13 cellular contexts compared by ENCODE assay signal in genomic region chr3:61574854-61575253, GRCh38. TPM values are rescaled to one million over a fixed set of nuclear protein-coding genes. Genes with fewer than 3 reads are reported as not detected.
DNase-seq lines count a peak whose midpoint lies in the region; ATAC-seq and TF ChIP-seq lines count a peak whose summit lies in the region.
"Had no signal": no experiment of that assay in that cellular context is flagged by ENCODE, and none has a peak within 500 bp of the region (broad histone marks: within the 10 kb centered on the region; RNA-seq: fewer than 3 reads in every experiment).

No MANE protein-coding gene starts in this region.

- H3K9me3 Mint-ChIP-seq in GM23338, result no peaks in the 10 kb centered on the region
- H3K9me3 Mint-ChIP-seq in activated naive CD8-positive, alpha-beta T cell treated with anti-CD3 and anti-CD28 coated beads for 36 hours, result no peaks in the 10 kb centered on the region

- H2AFZ ChIP-seq in GM23338, result no peak overlapping the region

- DNase-seq in GM23338 (ENCODE audit: low spot score) (no peak), RWPE1 (ENCODE audit: low spot score) (no peak), epithelial cell of esophagus (ENCODE audit: low read depth) (peak; percentile 92), smooth muscle cell of the brain vasculature (ENCODE audit: low read depth, low spot score) (peak; percentile 73), NCI-H187 treated with DMSO at 0.1 percent for 48 hours (lab: John Stamatoyannopoulos, UW) (no peak), GM10248 (ENCODE audit: extremely low spot score) (no peak)
- no peak for DNase-seq in activated naive CD8-positive, alpha-beta T cell treated with anti-CD3 and anti-CD28 coated beads for 36 hours
- DNase-seq: foreskin melanocyte; NCI-H2029 treated with DMSO at 0.1 percent for 48 hours; stimulated activated CD4-positive, alpha-beta T cell treated with anti-CD3 and anti-CD28 coated beads, Interleukin-4, amount 100 ng/mL, for 24 hours; testis had no signal

- H3K27me3 ChIP-seq in GM23338 (ENCODE audit: insufficient read depth), result no peaks in the 10 kb centered on the region
- H3K27me3 ChIP-seq: testis had no signal

- H3K9me2 ChIP-seq in GM23338 (ENCODE audit: insufficient read depth), result no peaks in the 10 kb centered on the region

- CTCF ChIA-PET in RWPE1 (lab: Yijun Ruan, JAX), result no interaction called here
- CTCF ChIA-PET in GM10248 (lab: Yijun Ruan, JAX), result no interaction called here

- peaks cover 31% of the 10 kb centered on the region for H3K36me3 Mint-ChIP-seq in GM23338 (ENCODE audit: low read depth)
- H3K36me3 Mint-ChIP-seq in activated naive CD8-positive, alpha-beta T cell treated with anti-CD3 and anti-CD28 coated beads for 36 hours, result no peaks in the 10 kb centered on the region

- H3K27ac Mint-ChIP-seq in GM23338, result peak overlapping the region; percentile 38
- H3K27ac Mint-ChIP-seq in activated naive CD8-positive, alpha-beta T cell treated with anti-CD3 and anti-CD28 coated beads for 36 hours, result no peak overlapping the region

- peaks cover 84% of the 10 kb centered on the region for H3K4me1 ChIP-seq in GM23338 (ENCODE audit: insufficient read depth)

- peaks cover 7% of the 10 kb centered on the region for H3K27me3 Mint-ChIP-seq in GM23338 (ENCODE audit: insufficient read depth, low read depth, poor library complexity)
- peaks cover 16% of the 10 kb centered on the region for H3K27me3 Mint-ChIP-seq in activated naive CD8-positive, alpha-beta T cell treated with anti-CD3 and anti-CD28 coated beads for 36 hours

- peaks cover 100% of the 10 kb centered on the region for H3K79me2 ChIP-seq in GM23338 (replicated peaks; ENCODE audit: insufficient read depth)

- H3F3A ChIP-seq in GM23338 (replicated peaks; ENCODE audit: low read depth), result no peaks in the 10 kb centered on the region

- no peaks in the 10 kb centered on the region for H3K36me3 ChIP-seq in GM23338 (ENCODE audit: insufficient read depth)

- H3K27ac ChIP-seq in GM23338 (ENCODE audit: low read depth) (no peak overlapping the region), RWPE1 (peak overlapping the region; percentile 80)
- H3K27ac ChIP-seq: HL-60, testis had no signal

- POLR2A ChIA-PET in RWPE1 (lab: Yijun Ruan, JAX; ENCODE audit: low non-redundant PET) (no interaction called here), GM10248 (lab: Yijun Ruan, JAX) (no interaction called here)

- TF ChIP-seq CTCF in GM23338 (conservative IDR thresholded peaks at IDR 0.05; ENCODE audit: low read depth in 2 of 2) (no peak), RWPE1 (conservative IDR thresholded peaks at IDR 0.05; ENCODE audit: low read depth) (no peak), epithelial cell of esophagus (IDR thresholded peaks at IDR 0.05; ENCODE audit: insufficient read depth, low read depth, low read length, missing control alignments) (no peak), GM10248 (IDR thresholded peaks at IDR 0.05; ENCODE audit: control extremely low read depth, extremely low read depth, low read depth, missing control alignments) (no peak)

- no peak overlapping the region for H3K4me3 Mint-ChIP-seq in GM23338
- no peak overlapping the region for H3K4me3 Mint-ChIP-seq in activated naive CD8-positive, alpha-beta T cell treated with anti-CD3 and anti-CD28 coated beads for 36 hours

- no peak overlapping the region for H3K4me3 ChIP-seq in GM23338
- no peak overlapping the region for H3K4me3 ChIP-seq in epithelial cell of esophagus (ENCODE audit: low read length)
- H3K4me3 ChIP-seq: testis had no signal

- peaks cover 86% of the 10 kb centered on the region for H3K4me1 Mint-ChIP-seq in GM23338
- no peaks in the 10 kb centered on the region for H3K4me1 Mint-ChIP-seq in activated naive CD8-positive, alpha-beta T cell treated with anti-CD3 and anti-CD28 coated beads for 36 hours

- H4K20me1 ChIP-seq in GM23338 (replicated peaks; ENCODE audit: insufficient read depth), result peaks cover 69% of the 10 kb centered on the region

- 0 out of 2 replicates have a peak overlapping the region, but pooled peaks have one; percentile 4 for H3K4me2 ChIP-seq in GM23338

- no peak for ATAC-seq in GM23338
- ATAC-seq in GM21390 (IDR thresholded peaks at IDR 0.05; ENCODE audit: unreplicated experiment), result no peak

TF ChIP-seq in GM23338, 12 proteins besides CTCF, POLR2A, EP300 and RAD21 (continues in another document):
- no peak for TF ChIP-seq ETS1 (IDR thresholded peaks at IDR 0.05)
- TF ChIP-seq, protein P1, sequence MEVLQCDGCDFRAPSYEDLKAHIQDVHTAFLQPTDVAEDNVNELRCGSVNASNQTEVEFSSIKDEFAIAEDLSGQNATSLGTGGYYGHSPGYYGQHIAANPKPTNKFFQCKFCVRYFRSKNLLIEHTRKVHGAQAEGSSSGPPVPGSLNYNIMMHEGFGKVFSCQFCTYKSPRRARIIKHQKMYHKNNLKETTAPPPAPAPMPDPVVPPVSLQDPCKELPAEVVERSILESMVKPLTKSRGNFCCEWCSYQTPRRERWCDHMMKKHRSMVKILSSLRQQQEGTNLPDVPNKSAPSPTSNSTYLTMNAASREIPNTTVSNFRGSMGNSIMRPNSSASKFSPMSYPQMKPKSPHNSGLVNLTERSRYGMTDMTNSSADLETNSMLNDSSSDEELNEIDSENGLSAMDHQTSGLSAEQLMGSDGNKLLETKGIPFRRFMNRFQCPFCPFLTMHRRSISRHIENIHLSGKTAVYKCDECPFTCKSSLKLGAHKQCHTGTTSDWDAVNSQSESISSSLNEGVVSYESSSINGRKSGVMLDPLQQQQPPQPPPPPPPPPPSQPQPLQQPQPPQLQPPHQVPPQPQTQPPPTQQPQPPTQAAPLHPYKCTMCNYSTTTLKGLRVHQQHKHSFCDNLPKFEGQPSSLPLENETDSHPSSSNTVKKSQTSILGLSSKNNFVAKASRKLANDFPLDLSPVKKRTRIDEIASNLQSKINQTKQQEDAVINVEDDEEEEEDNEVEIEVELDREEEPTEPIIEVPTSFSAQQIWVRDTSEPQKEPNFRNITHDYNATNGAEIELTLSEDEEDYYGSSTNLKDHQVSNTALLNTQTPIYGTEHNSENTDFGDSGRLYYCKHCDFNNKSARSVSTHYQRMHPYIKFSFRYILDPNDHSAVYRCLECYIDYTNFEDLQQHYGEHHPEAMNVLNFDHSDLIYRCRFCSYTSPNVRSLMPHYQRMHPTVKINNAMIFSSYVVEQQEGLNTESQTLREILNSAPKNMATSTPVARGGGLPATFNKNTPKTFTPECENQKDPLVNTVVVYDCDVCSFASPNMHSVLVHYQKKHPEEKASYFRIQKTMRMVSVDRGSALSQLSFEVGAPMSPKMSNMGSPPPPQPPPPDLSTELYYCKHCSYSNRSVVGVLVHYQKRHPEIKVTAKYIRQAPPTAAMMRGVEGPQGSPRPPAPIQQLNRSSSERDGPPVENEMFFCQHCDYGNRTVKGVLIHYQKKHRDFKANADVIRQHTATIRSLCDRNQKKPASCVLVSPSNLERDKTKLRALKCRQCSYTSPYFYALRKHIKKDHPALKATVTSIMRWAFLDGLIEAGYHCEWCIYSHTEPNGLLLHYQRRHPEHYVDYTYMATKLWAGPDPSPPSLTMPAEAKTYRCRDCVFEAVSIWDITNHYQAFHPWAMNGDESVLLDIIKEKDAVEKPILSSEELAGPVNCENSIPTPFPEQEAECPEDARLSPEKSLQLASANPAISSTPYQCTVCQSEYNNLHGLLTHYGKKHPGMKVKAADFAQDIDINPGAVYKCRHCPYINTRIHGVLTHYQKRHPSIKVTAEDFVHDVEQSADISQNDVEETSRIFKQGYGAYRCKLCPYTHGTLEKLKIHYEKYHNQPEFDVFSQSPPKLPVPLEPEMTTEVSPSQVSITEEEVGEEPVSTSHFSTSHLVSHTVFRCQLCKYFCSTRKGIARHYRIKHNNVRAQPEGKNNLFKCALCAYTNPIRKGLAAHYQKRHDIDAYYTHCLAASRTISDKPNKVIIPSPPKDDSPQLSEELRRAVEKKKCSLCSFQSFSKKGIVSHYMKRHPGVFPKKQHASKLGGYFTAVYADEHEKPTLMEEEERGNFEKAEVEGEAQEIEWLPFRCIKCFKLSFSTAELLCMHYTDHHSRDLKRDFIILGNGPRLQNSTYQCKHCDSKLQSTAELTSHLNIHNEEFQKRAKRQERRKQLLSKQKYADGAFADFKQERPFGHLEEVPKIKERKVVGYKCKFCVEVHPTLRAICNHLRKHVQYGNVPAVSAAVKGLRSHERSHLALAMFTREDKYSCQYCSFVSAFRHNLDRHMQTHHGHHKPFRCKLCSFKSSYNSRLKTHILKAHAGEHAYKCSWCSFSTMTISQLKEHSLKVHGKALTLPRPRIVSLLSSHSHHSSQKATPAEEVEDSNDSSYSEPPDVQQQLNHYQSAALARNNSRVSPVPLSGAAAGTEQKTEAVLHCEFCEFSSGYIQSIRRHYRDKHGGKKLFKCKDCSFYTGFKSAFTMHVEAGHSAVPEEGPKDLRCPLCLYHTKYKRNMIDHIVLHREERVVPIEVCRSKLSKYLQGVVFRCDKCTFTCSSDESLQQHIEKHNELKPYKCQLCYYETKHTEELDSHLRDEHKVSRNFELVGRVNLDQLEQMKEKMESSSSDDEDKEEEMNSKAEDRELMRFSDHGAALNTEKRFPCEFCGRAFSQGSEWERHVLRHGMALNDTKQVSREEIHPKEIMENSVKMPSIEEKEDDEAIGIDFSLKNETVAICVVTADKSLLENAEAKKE (CRISPR knock-in tag; IDR thresholded peaks at IDR 0.05), result no peak

RNA-seq across cellular contexts. Expression of gene PTPRG, which starts 13.5 kb away (rescaled TPM):
- total RNA-seq in GM23338 (2014; rRNA removed; shearing (Covaris generic)), result 117 and 131 TPM in 2 replicates
- 18.4 and 24.4 TPM in 2 replicates for polyA plus RNA-seq in GM23338 (2016; fragmentation: Nextera tagmentation; extraction: Ambion mirVana)
- under 1 TPM; 0.06 to 0.16 TPM for total RNA-seq in activated naive CD8-positive, alpha-beta T cell treated with anti-CD3 and anti-CD28 coated beads for 36 hours

Comparison
In these comparisons a context has a peak if more than half of its experiments do, and no peak if none do; other contexts are left out.
1. DNase-seq: peak in epithelial cell of esophagus (single experiment) and smooth muscle cell of the brain vasculature (single experiment); none in GM23338 (single experiment), RWPE1 (single experiment), activated naive CD8-positive, alpha-beta T cell treated with anti-CD3 and anti-CD28 coated beads for 36 hours (single experiment), NCI-H187 treated with DMSO at 0.1 percent for 48 hours (single experiment) and GM10248 (single experiment).
2. RNA of gene PTPRG, which starts 13.5 kb away (total RNA-seq): 117 to 131 TPM in GM23338; 0.06 to 0.16 TPM in activated naive CD8-positive, alpha-beta T cell treated with anti-CD3 and anti-CD28 coated beads for 36 hours; every median in the first group is over 100 times any median in the second.